Comparison of ENCODE assay signal across 8 cellular contexts in genomic region chr11:62666259-62666926, GRCh38.
DNase-seq lines count a peak whose midpoint lies in the region; ATAC-seq and TF ChIP-seq lines count a peak whose summit lies in the region.

No MANE protein-coding gene starts in this region.

- DNase-seq in T-helper 2 cell treated with Interferon-gamma antibody and Interleukin-4, amounts not matched to agents 5 μg/mL and 100 μg/mL, for 36 hours (ENCODE audit: low spot score), result no peak
- DNase-seq in fibroblast of pulmonary artery (ENCODE audit: low read depth), result no peak
- DNase-seq in skeletal muscle cell (ENCODE audit: low read depth), result no peak
- no peak for DNase-seq in NCI-H1048 (lab: John Stamatoyannopoulos, UW)
- no peak for DNase-seq in NCI-H1092 treated with DMSO at 0.1 percent for 48 hours (lab: John Stamatoyannopoulos, UW)
- DNase-seq in LoVo (ENCODE audit: low spot score), result no peak

- H3K4me3 ChIP-seq in fibroblast of pulmonary artery (replicated peaks; ENCODE audit: low read depth, low read length) (peak overlapping the region; percentile 75), skeletal muscle cell (ENCODE audit: low read depth, low read length) (peak overlapping the region; percentile 88)

- no peaks in the 10 kb centered on the region for H3K9me3 Mint-ChIP-seq in T-helper 2 cell treated with Interferon-gamma antibody and Interleukin-4, amounts not matched to agents 5 μg/mL and 100 μg/mL, for 36 hours

- TF ChIP-seq CTCF in fibroblast of pulmonary artery (IDR thresholded peaks at IDR 0.05; ENCODE audit: low read length, missing control alignments), result no peak

- H3K27ac Mint-ChIP-seq in T-helper 2 cell treated with Interferon-gamma antibody and Interleukin-4, amounts not matched to agents 5 μg/mL and 100 μg/mL, for 36 hours, result peak overlapping the region; percentile 68

- peak; percentile 38 for TF ChIP-seq POLR2A in GM15510 (IDR thresholded peaks at IDR 0.05; ENCODE audit: borderline replicate concordance, extremely low read depth, insufficient read length)

- peaks cover 43% of the 10 kb centered on the region for H3K36me3 Mint-ChIP-seq in T-helper 2 cell treated with Interferon-gamma antibody and Interleukin-4, amounts not matched to agents 5 μg/mL and 100 μg/mL, for 36 hours (ENCODE audit: low read depth)

- ATAC-seq in HG02571 (IDR thresholded peaks at IDR 0.05; ENCODE audit: unreplicated experiment), result no peak

- H3K4me3 Mint-ChIP-seq in T-helper 2 cell treated with Interferon-gamma antibody and Interleukin-4, amounts not matched to agents 5 μg/mL and 100 μg/mL, for 36 hours, result peak overlapping the region; percentile 98

- no peaks in the 10 kb centered on the region for H3K27me3 Mint-ChIP-seq in T-helper 2 cell treated with Interferon-gamma antibody and Interleukin-4, amounts not matched to agents 5 μg/mL and 100 μg/mL, for 36 hours (ENCODE audit: low read depth)

- peaks cover 30% of the 10 kb centered on the region for H3K4me1 Mint-ChIP-seq in T-helper 2 cell treated with Interferon-gamma antibody and Interleukin-4, amounts not matched to agents 5 μg/mL and 100 μg/mL, for 36 hours (ENCODE audit: low read depth)
